In the genomic region with DNA sequence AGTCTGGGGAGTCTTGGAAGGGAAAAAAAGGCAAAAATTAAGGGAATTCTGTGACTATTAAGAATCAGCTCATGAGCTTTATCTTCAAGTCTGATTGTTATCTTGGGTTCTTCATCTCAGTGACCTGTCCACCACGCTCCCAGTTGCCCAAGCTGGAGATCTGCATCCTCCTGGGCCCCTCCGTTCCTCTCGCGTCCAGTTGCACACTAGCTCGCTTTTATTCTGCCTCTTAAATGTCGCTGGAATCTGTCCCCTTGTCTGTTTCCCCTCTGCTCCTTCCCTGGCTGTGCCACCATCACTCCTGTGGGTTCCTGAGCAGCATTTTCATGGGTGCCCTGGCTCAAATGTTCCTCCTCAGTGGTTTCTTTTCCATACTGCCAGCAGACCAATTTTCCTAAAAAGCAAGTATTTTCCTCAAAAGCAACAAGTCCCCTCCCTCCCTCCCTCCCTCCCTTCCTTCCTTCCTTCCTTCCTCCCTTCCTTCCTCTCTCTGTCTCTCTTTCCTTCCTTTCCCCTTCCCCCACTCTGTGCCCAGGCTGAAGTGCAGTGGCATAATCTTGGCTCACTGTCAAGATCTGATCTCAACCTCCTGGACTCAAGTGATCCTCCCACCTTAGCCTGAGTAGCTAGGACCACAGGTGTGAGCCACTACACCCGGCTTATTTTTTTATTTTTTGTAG, we compare ENCODE assay signal across 8 cellular contexts. TPM values are rescaled to one million over a fixed set of nuclear protein-coding genes. Genes with fewer than 3 reads are reported as not detected.
A peak's percentile ranks its signal among the peaks of the same experiment; 100 is the strongest.
DNase-seq lines count a peak whose midpoint lies in the region; ATAC-seq and TF ChIP-seq lines count a peak whose summit lies in the region.
"Had no signal": no experiment of that assay in that cellular context is flagged by ENCODE, and none has a peak within 500 bp of the region (broad histone marks: within the 10 kb centered on the region; RNA-seq: fewer than 3 reads in every experiment).

No MANE protein-coding gene starts in this region.

- no peak overlapping the region for H2BK20ac ChIP-seq in H9 (ENCODE audit: low read depth, low read length, poor library complexity, severe bottlenecking)

- no peak overlapping the region for H2BK120ac ChIP-seq in H9 (ENCODE audit: low read depth, low read length, poor library complexity, severe bottlenecking)

- no peak overlapping the region for H3K4ac ChIP-seq in H9 (ENCODE audit: low read depth, low read length)

- no peak overlapping the region for H3K4me2 ChIP-seq in H9 (ENCODE audit: insufficient read depth, insufficient read length, low read length)

- intact Hi-C loops in body of pancreas (cut with DNase I), result no loop called here

- peaks cover 10 to 16% of the 10 kb centered on the region in 2 experiments for H3K4me1 Mint-ChIP-seq in H9

- ATAC-seq in body of pancreas (no peak), HG03354 (IDR thresholded peaks at IDR 0.05; ENCODE audit: poor library complexity, severe bottlenecking, unreplicated experiment) (no peak)

- H2BK15ac ChIP-seq in H9 (ENCODE audit: low read depth, low read length), result no peak overlapping the region

- no peaks in the 10 kb centered on the region for H3K79me1 ChIP-seq in H9 (ENCODE audit: insufficient read depth, low read depth, low read length, poor library complexity, severe bottlenecking)

- no CpG with 5 or more reads among the region's 7 CpGs for WGBS in H9 (ENCODE audit: extremely low coverage, insufficient read length, low lambda C conversion rate)
- 69 to 81% methylated on average over 7 of the region's 7 CpGs for WGBS in body of pancreas, 2 donors

- H3K9ac ChIP-seq in H9 (ENCODE audit: extremely low read depth, insufficient read length, low read length) (no peak overlapping the region), skeletal muscle tissue (ENCODE audit: low read depth in 1 of 3, low read length in 3 of 3) (peak overlapping the region in 2 of 3 donors; percentile 81 to 97)

- peaks cover 32% of the 10 kb centered on the region for H3K27me3 Mint-ChIP-seq in H9 (ENCODE audit: low read depth)

- H3K23ac ChIP-seq in H9 (ENCODE audit: insufficient read length, low read depth, low read length), result no peak overlapping the region

- H3K36me3 Mint-ChIP-seq in H9 (ENCODE audit: insufficient read depth in 1 of 3, low read depth in 3 of 3), result peaks cover 2 to 12% (median 12%) of the 10 kb centered on the region in 3 experiments; a peak in 3 of 7 replicates

- no peak overlapping the region for H2BK5ac ChIP-seq in H9 (ENCODE audit: insufficient read length, low read length)

- H3K4me1 ChIP-seq in H9 (ENCODE audit: insufficient read depth, low read length) (no peaks in the 10 kb centered on the region; the same call in 1 of the 2 replicates), skeletal muscle tissue (ENCODE audit: control insufficient read depth in 3 of 3, insufficient read depth in 3 of 3, low read length in 3 of 3) (peaks cover 29 to 43% (median 29%) of the 10 kb centered on the region in 3 donors), body of pancreas (peaks cover 33% of the 10 kb centered on the region)

- no peak overlapping the region for H2BK12ac ChIP-seq in H9 (ENCODE audit: insufficient read length, low read depth, low read length)

- DNase-seq in H9 (no peak), foreskin fibroblast (no peak), body of pancreas (no peak), DMS153 (lab: John Stamatoyannopoulos, UW) (no peak)
- DNase-seq: effector CD8-positive, alpha-beta T cell had no signal

- H3K9me3 ChIP-seq in H9 (ENCODE audit: control insufficient read depth, low read depth, low read length) (no peaks in the 10 kb centered on the region), skeletal muscle tissue (ENCODE audit: control insufficient read depth in 3 of 3, low read length in 3 of 3) (no peaks in the 10 kb centered on the region), body of pancreas (no peaks in the 10 kb centered on the region)

- H3K27ac ChIP-seq in H9 (ENCODE audit: insufficient read length, low read depth, low read length) (no peak overlapping the region), skeletal muscle tissue (ENCODE audit: low read depth, low read length) (no peak overlapping the region), body of pancreas (no peak overlapping the region)

- H2AFZ ChIP-seq in H9 (ENCODE audit: low read length), result no peak overlapping the region

- H4K8ac ChIP-seq in H9 (replicated peaks; ENCODE audit: insufficient read length, low read depth, low read length), result no peak overlapping the region

- no peaks in the 10 kb centered on the region; the same call in 1 of the 2 replicates for H3K27me3 ChIP-seq in H9 (ENCODE audit: insufficient read depth, low read length)
- H3K27me3 ChIP-seq in skeletal muscle tissue (ENCODE audit: control insufficient read depth in 3 of 3, insufficient read depth in 3 of 3, low read length in 3 of 3), result no peaks in the 10 kb centered on the region
- H3K27me3 ChIP-seq in body of pancreas, result no peaks in the 10 kb centered on the region

- no peaks in the 10 kb centered on the region for H4K20me1 ChIP-seq in H9 (ENCODE audit: control insufficient read depth, insufficient read depth, insufficient read length)

- peak overlapping the region; percentile 89 to 93 for H3K4me3 Mint-ChIP-seq in H9

- no peak for TF ChIP-seq CTCF in H9 (conservative IDR thresholded peaks at IDR 0.05)
- no peak for TF ChIP-seq CTCF in WI38 (IDR thresholded peaks at IDR 0.05; ENCODE audit: low read depth, low read length)
- no peak for TF ChIP-seq CTCF in foreskin fibroblast (IDR thresholded peaks at IDR 0.05; ENCODE audit: low read depth, low read length)
- no peak for TF ChIP-seq CTCF in body of pancreas (IDR thresholded peaks at IDR 0.05)

- H4K5ac ChIP-seq in H9 (ENCODE audit: insufficient read length, low read depth, low read length), result no peak overlapping the region

- H3K36me3 ChIP-seq in skeletal muscle tissue (ENCODE audit: control insufficient read depth in 3 of 3, insufficient read depth in 3 of 3, low read length in 3 of 3), result peaks cover 15 to 23% (median 17%) of the 10 kb centered on the region in 3 donors
- H3K36me3 ChIP-seq in body of pancreas (replicated peaks in 1 of 2; ENCODE audit: insufficient read depth in 1 of 2, low read depth in 2 of 2), result peaks cover 0 to 2% of the 10 kb centered on the region in 2 donors

- no peak overlapping the region for H3T11ph ChIP-seq in H9 (ENCODE audit: low read length)

- no peaks in the 10 kb centered on the region for H3K79me2 ChIP-seq in H9 (ENCODE audit: insufficient read depth, low read length)

- TF ChIP-seq POLR2A in body of pancreas (IDR thresholded peaks at IDR 0.05), result no peak

- no peak overlapping the region for H3K27ac Mint-ChIP-seq in H9

- H3K4me3 ChIP-seq in WI38 (ENCODE audit: low read depth, low read length) (peak overlapping the region; percentile 81), foreskin fibroblast (ENCODE audit: low read depth in 1 of 2, low read length in 2 of 2) (peak overlapping the region; percentile 99 to 100), skeletal muscle tissue (ENCODE audit: low read length in 3 of 3) (peak overlapping the region; percentile 45 to 99 (median 90)), body of pancreas (no peak overlapping the region)

- peaks cover 9% of the 10 kb centered on the region for H3K23me2 ChIP-seq in H9 (ENCODE audit: insufficient read length, low read depth, low read length, poor library complexity, severe bottlenecking)

- H3K56ac ChIP-seq in H9 (ENCODE audit: insufficient read length, low read depth, low read length), result no peak overlapping the region

- H3K9me3 Mint-ChIP-seq in H9, result no peaks in the 10 kb centered on the region; a peak in 1 of 5 replicates

- no peak overlapping the region for H4K91ac ChIP-seq in H9 (ENCODE audit: insufficient read length, low read depth, low read length)

- H3K18ac ChIP-seq in H9 (ENCODE audit: insufficient read length, low read depth, low read length), result no peak overlapping the region

- no peak overlapping the region for H3K14ac ChIP-seq in H9 (ENCODE audit: insufficient read depth, low read length)

- no peak overlapping the region for H2AK5ac ChIP-seq in H9 (ENCODE audit: insufficient read length, low read length)

RNA-seq across cellular contexts. Expression of gene ENDOV, which starts 1.4 kb away (rescaled TPM):
- total RNA-seq in H9 (2021), result 14.8 and 17.1 TPM in 2 replicates
- total RNA-seq in skeletal muscle tissue, result 7.8 TPM
- 10 to 100 TPM in 1 of 2 donors, 1 to 10 TPM in 1; 8.3 to 17.5 TPM for total RNA-seq in body of pancreas

Comparison
In these comparisons a context has a peak if more than half of its experiments do, and no peak if none do; other contexts are left out.
1. H3K4me3 ChIP-seq: peak in WI38 (single experiment), foreskin fibroblast (2 of 2) and skeletal muscle tissue (3 of 3); none in body of pancreas (0 of 2).